In genomic region chr20:63191400-63191799, GRCh38 we compare ENCODE assay signal across 11 cellular contexts. TPM values are rescaled to one million over a fixed set of nuclear protein-coding genes. Genes with fewer than 3 reads are reported as not detected.
DNase-seq lines count a peak whose midpoint lies in the region; ATAC-seq, FAIRE-seq and TF ChIP-seq lines count a peak whose summit lies in the region.
"Had no signal": no experiment of that assay in that cellular context is flagged by ENCODE, and none has a peak within 500 bp of the region (broad histone marks: within the 10 kb centered on the region; RNA-seq: fewer than 3 reads in every experiment).

No MANE protein-coding gene starts in this region.

- no peaks in the 10 kb centered on the region for H3K27me3 Mint-ChIP-seq in chondrocyte (ENCODE audit: low read depth)
- H3K27me3 Mint-ChIP-seq in effector memory CD8-positive, alpha-beta T cell: no peaks in the 10 kb centered on the region
- H3K27me3 Mint-ChIP-seq: activated naive CD4-positive, alpha-beta T cell treated with anti-CD3 and anti-CD28 coated beads, Interleukin-2, amount 50 U/mL, for 24 hours; dendritic cell treated with granulocyte-macrophage colony-stimulating factor and Interleukin-4, amounts not matched to agents 40 ng/mL and 50 ng/mL, for 4 days had no signal

- no peaks in the 10 kb centered on the region for H3K9me3 ChIP-seq in A549

- 39% methylated on average over 8 of the region's 14 CpGs for WGBS in A549 (ENCODE audit: missing lambda C conversion rate)

- no peak for TF ChIP-seq CTCF in A549 (IDR thresholded peaks at IDR 0.05)
- no peak for TF ChIP-seq CTCF in chondrocyte (IDR thresholded peaks at IDR 0.05)

- CTCF ChIA-PET in A549 (lab: Yijun Ruan, JAX): interaction anchor here (0.9 to 3.0 kb wide), 8 partner anchors 8 to 182 kb away, joined by 3 to 13 read pairs (median 5); partner anchors contain the start of gene YTHDF1

- no peak for FAIRE-seq in A549 (lab: Jason Lieb, UNC)

- H3K4me2 ChIP-seq in A549: no peak overlapping the region; the same call in 2 of the 3 replicates

- POLR2A ChIA-PET in A549 (lab: Yijun Ruan, JAX): no interaction called here

- peak in 1 of 2 experiments; percentile 73 for DNase-seq in A549 (ENCODE audit: low read depth in 1 of 2, low spot score in 1 of 2)
- peak; percentile 73 for DNase-seq in HT1080 (ENCODE audit: low read depth)
- peak; percentile 94 to 97 for DNase-seq in NCI-H524 (lab: John Stamatoyannopoulos, UW)
- peak; percentile 55 to 58 for DNase-seq in dermis microvascular lymphatic vessel endothelial cell (ENCODE audit: low read depth in 2 of 2)
- DNase-seq in NCI-H526 (lab: John Stamatoyannopoulos, UW): no peak
- DNase-seq in chondrocyte (ENCODE audit: low spot score): no peak
- DNase-seq in effector memory CD8-positive, alpha-beta T cell: no peak
- DNase-seq: glutamatergic neuron had no signal

- no peak overlapping the region for H3K4me3 ChIP-seq in A549

- no peak for TF ChIP-seq EP300 in A549 (IDR thresholded peaks at IDR 0.05)

- ATAC-seq in A549: peak; percentile 49 to 51; a peak in 5 of 6 replicates
- no peak for ATAC-seq in activated CD4-positive, CD25-positive, alpha-beta regulatory T cell treated with anti-CD3 and anti-CD28 coated beads, Interleukin-2, amount 50 U/mL, for 24 hours
- ATAC-seq in effector memory CD8-positive, alpha-beta T cell (replicated peaks): no peak

- H3K36me3 Mint-ChIP-seq in chondrocyte (ENCODE audit: low read depth): peaks cover 10% of the 10 kb centered on the region
- H3K36me3 Mint-ChIP-seq in effector memory CD8-positive, alpha-beta T cell (ENCODE audit: insufficient read depth): peaks cover 24% of the 10 kb centered on the region
- H3K36me3 Mint-ChIP-seq: activated naive CD4-positive, alpha-beta T cell treated with anti-CD3 and anti-CD28 coated beads, Interleukin-2, amount 50 U/mL, for 24 hours had no signal

- H3K4me3 Mint-ChIP-seq in chondrocyte (ENCODE audit: unreplicated experiment): no peak overlapping the region
- no peak overlapping the region for H3K4me3 Mint-ChIP-seq in effector memory CD8-positive, alpha-beta T cell
- H3K4me3 Mint-ChIP-seq: activated naive CD4-positive, alpha-beta T cell treated with anti-CD3 and anti-CD28 coated beads, Interleukin-2, amount 50 U/mL, for 24 hours; dendritic cell treated with granulocyte-macrophage colony-stimulating factor and Interleukin-4, amounts not matched to agents 40 ng/mL and 50 ng/mL, for 4 days had no signal

- H3K9me3 Mint-ChIP-seq in chondrocyte (ENCODE audit: low read depth): no peaks in the 10 kb centered on the region
- H3K9me3 Mint-ChIP-seq in effector memory CD8-positive, alpha-beta T cell: no peaks in the 10 kb centered on the region
- H3K9me3 Mint-ChIP-seq: activated naive CD4-positive, alpha-beta T cell treated with anti-CD3 and anti-CD28 coated beads, Interleukin-2, amount 50 U/mL, for 24 hours; dendritic cell treated with granulocyte-macrophage colony-stimulating factor and Interleukin-4, amounts not matched to agents 40 ng/mL and 50 ng/mL, for 4 days had no signal

- no peak overlapping the region for H3K27ac Mint-ChIP-seq in chondrocyte (ENCODE audit: unreplicated experiment)
- no peak overlapping the region for H3K27ac Mint-ChIP-seq in effector memory CD8-positive, alpha-beta T cell
- H3K27ac Mint-ChIP-seq: activated naive CD4-positive, alpha-beta T cell treated with anti-CD3 and anti-CD28 coated beads, Interleukin-2, amount 50 U/mL, for 24 hours; dendritic cell treated with granulocyte-macrophage colony-stimulating factor and Interleukin-4, amounts not matched to agents 40 ng/mL and 50 ng/mL, for 4 days had no signal

- peaks cover 22% of the 10 kb centered on the region for H3K4me1 ChIP-seq in A549

- TF ChIP-seq POLR2A in A549 (IDR thresholded peaks at IDR 0.05; ENCODE audit: low read length): no peak

- H3K27ac ChIP-seq in A549: no peak overlapping the region

- TF ChIP-seq RAD21 in A549 (conservative IDR thresholded peaks at IDR 0.05 in 1 of 2, IDR thresholded peaks at IDR 0.05 in 1 of 2): no peak

- peaks cover 2% of the 10 kb centered on the region for H3K4me1 Mint-ChIP-seq in chondrocyte (ENCODE audit: low read depth)
- H3K4me1 Mint-ChIP-seq in effector memory CD8-positive, alpha-beta T cell (ENCODE audit: low read depth in 2 of 2): peaks cover 0 to 1% of the 10 kb centered on the region in 2 donors

TF ChIP-seq in A549, 52 proteins besides CTCF, POLR2A, EP300 and RAD21:
- peak; percentile 7 for TF ChIP-seq ZFP36 (IDR thresholded peaks at IDR 0.05; ENCODE audit: borderline replicate concordance, partially characterized antibody)
- no peak for TF ChIP-seq KDM5A (IDR thresholded peaks at IDR 0.05)

RNA-seq across cellular contexts. Expression of gene YTHDF1, which starts 24.5 kb away (rescaled TPM):
- polyA plus RNA-seq in A549 (2011; rRNA removed) (31.4 and 31.8 TPM in 2 replicates), A549 (2017; fragmentation: RNase III; extraction: RNeasy Plus Mini Kit Qiagen cat#74134 plus additional on column Dnase treatment) (33.4 to 37.9 TPM (median 37.8 TPM) in 3 replicates)
- polyA plus RNA-seq in A549 (2012; cell fraction: cytosol; rRNA removed): 20.9 and 23.8 TPM in 2 replicates
- polyA plus RNA-seq in A549 (2012; cell fraction: nucleus; rRNA removed): 23.7 and 28.7 TPM in 2 replicates
- polyA minus RNA-seq in A549 (2011; rRNA and poly(A)+ RNA removed): 27.1 and 30.7 TPM in 2 replicates
- 22.4 and 35.1 TPM in 2 replicates for total RNA-seq in HT1080 (2014; rRNA removed; shearing (Covaris generic))
- polyA plus RNA-seq in HT1080 (2015; cell fraction: cytosol; rRNA removed): 26.4 and 28.9 TPM in 2 replicates
- 31.4 and 32.0 TPM in 2 replicates for polyA plus RNA-seq in HT1080 (2015; cell fraction: nucleus; rRNA removed)
- total RNA-seq in dermis microvascular lymphatic vessel endothelial cell (16.4 and 24.3 TPM in 2 replicates), chondrocyte (39.1 to 43.6 TPM (median 41.3 TPM) in 3 replicates)

RNA-seq across cellular contexts. Expression of gene BIRC7, which starts 44.3 kb away (rescaled TPM):
- 0.63 and 0.81 TPM in 2 replicates for polyA plus RNA-seq in A549 (2011; rRNA removed)
- 0.70 and 1.2 TPM in 2 replicates for polyA plus RNA-seq in A549 (2012; cell fraction: cytosol; rRNA removed)
- 16.7 and 18.5 TPM in 2 replicates for polyA plus RNA-seq in A549 (2012; cell fraction: nucleus; rRNA removed)
- 3.2 to 4.9 TPM (median 4.9 TPM) in 3 replicates for polyA plus RNA-seq in A549 (2017; fragmentation: RNase III; extraction: RNeasy Plus Mini Kit Qiagen cat#74134 plus additional on column Dnase treatment)
- polyA minus RNA-seq in A549 (2011; rRNA and poly(A)+ RNA removed): 0.33 and 0.63 TPM in 2 replicates
- total RNA-seq in HT1080 (2014; rRNA removed; shearing (Covaris generic)): not detected in 2 replicates
- not detected in 2 replicates for polyA plus RNA-seq in HT1080 (2015; cell fraction: cytosol; rRNA removed)
- not detected in 2 replicates for polyA plus RNA-seq in HT1080 (2015; cell fraction: nucleus; rRNA removed)
- not detected in 2 replicates for total RNA-seq in dermis microvascular lymphatic vessel endothelial cell
- 0.50 to 0.51 TPM in 2 of 3 replicates, not detected in the other for total RNA-seq in chondrocyte

Comparison
In these comparisons a context has a peak if more than half of its experiments do, and no peak if none do; other contexts are left out.
1. ATAC-seq: peak in A549 (2 of 2); none in activated CD4-positive, CD25-positive, alpha-beta regulatory T cell treated with anti-CD3 and anti-CD28 coated beads, Interleukin-2, amount 50 U/mL, for 24 hours (0 of 2) and effector memory CD8-positive, alpha-beta T cell (single experiment).
2. DNase-seq: peak in HT1080 (single experiment), NCI-H524 (2 of 2) and dermis microvascular lymphatic vessel endothelial cell (2 of 2); none in NCI-H526 (0 of 2), chondrocyte (single experiment) and effector memory CD8-positive, alpha-beta T cell (0 of 3).